10 cellular contexts compared by ENCODE assay signal in the genomic region with DNA sequence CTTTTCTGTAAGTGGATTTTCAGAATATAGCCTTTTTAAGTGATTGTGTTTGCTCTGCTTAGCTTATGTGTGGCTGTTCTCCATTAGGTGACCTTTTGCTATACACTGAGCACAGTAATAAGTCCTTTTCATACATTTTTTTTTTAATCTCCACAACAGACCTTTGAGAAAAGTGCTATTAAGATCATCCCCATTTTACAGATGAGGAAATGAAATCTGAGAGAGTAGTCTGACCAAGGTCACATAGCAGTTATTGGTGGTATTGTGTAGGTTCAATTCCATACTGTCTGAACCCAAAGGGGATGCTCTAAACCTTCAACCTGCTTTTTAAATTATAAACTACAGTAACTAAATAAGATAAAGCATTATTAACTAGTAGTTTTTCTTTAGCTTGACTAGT. TPM values are rescaled to one million over a fixed set of nuclear protein-coding genes. Genes with fewer than 3 reads are reported as not detected.
DNase-seq lines count a peak whose midpoint lies in the region; ATAC-seq, FAIRE-seq and TF ChIP-seq lines count a peak whose summit lies in the region.
"Had no signal": no experiment of that assay in that cellular context is flagged by ENCODE, and none has a peak within 500 bp of the region (broad histone marks: within the 10 kb centered on the region; RNA-seq: fewer than 3 reads in every experiment).

No MANE protein-coding gene starts in this region.

- no peak for DNase-seq in right cardiac atrium
- no peak for DNase-seq in cardiac septum (ENCODE audit: low spot score)
- DNase-seq in GM12878 (ENCODE audit: low read depth, low spot score) = no peak
- no peak for DNase-seq in mesendoderm
- no peak for DNase-seq in NCI-H2107 treated with DMSO at 0.1 percent for 48 hours (lab: John Stamatoyannopoulos, UW; ENCODE audit: unreplicated experiment)
- DNase-seq in NCI-H2081 (lab: John Stamatoyannopoulos, UW) = no peak
- DNase-seq: EL had no signal

- no peak overlapping the region for H2BK5ac ChIP-seq in mesendoderm (ENCODE audit: low read length)

- TF ChIP-seq POLR2A in GM12878 (IDR thresholded peaks at IDR 0.05; ENCODE audit: low read depth, low read length) = no peak

- H3K18ac ChIP-seq in mesendoderm (ENCODE audit: low read length) = no peak overlapping the region

- H3K27ac ChIP-seq in right cardiac atrium (ENCODE audit: low read length) (no peak overlapping the region), GM12878 (ENCODE audit: control insufficient read depth, insufficient read depth) (no peak overlapping the region), mesendoderm (ENCODE audit: low read depth, low read length) (no peak overlapping the region)

- H2BK15ac ChIP-seq in mesendoderm (replicated peaks; ENCODE audit: low read depth) = no peak overlapping the region

- H4K8ac ChIP-seq in mesendoderm (ENCODE audit: low read depth, low read length) = no peak overlapping the region

- no TSS peak for BruUV-seq in GM12878 (replicated peaks; lab: Mats Ljungman, UMichigan)

- in situ Hi-C loops in GM12878 (cut with MboI) = no loop called here

- no peak for FAIRE-seq in GM12878 (lab: Jason Lieb, UNC)

- no peak overlapping the region for H3K23ac ChIP-seq in mesendoderm (ENCODE audit: low read length)

- RAD21 ChIA-PET in GM12878 (lab: Charles Lee; ENCODE audit: unreplicated experiment) = interaction anchor here (0.8 kb wide), 1 partner anchor 354 kb away, joined by 3 read pairs; a partner anchor contains a TSS

- H3K4me3 ChIP-seq in right cardiac atrium (ENCODE audit: low read length) (peak overlapping the region; percentile 78), GM12878 (peak overlapping the region; percentile 90), mesendoderm (ENCODE audit: low read length) (no peak overlapping the region)

- no peak for TF ChIP-seq CTCF in GM12878 (IDR thresholded peaks at IDR 0.05 in 2 of 3, conservative IDR thresholded peaks at IDR 0.05 in 1 of 3; ENCODE audit: control insufficient read depth in 2 of 3, extremely low read depth in 1 of 3, insufficient read depth in 1 of 3, low read depth in 3 of 3, low read length in 3 of 3)

- no peak for TF ChIP-seq RAD21 in GM12878 (IDR thresholded peaks at IDR 0.05; ENCODE audit: insufficient read depth, low read depth, low read length)

- no peak overlapping the region for H2AFZ ChIP-seq in GM12878 (ENCODE audit: control insufficient read depth, low read depth, low read length)

- no peaks in the 10 kb centered on the region; a peak in 2 of 4 replicates for H3K36me3 ChIP-seq in GM12878 (ENCODE audit: control insufficient read depth in 2 of 2, insufficient read depth in 2 of 2, low read length in 1 of 2)
- H3K36me3 ChIP-seq in mesendoderm (ENCODE audit: control insufficient read depth, insufficient read depth, low read length) = no peaks in the 10 kb centered on the region

- H4K20me1 ChIP-seq in GM12878 (ENCODE audit: control insufficient read depth, insufficient read depth) = peaks cover 6% of the 10 kb centered on the region

- no peaks in the 10 kb centered on the region for H3K27me3 ChIP-seq in right cardiac atrium (ENCODE audit: control insufficient read depth, insufficient read depth)
- H3K27me3 ChIP-seq in GM12878 (replicated peaks in 1 of 2; ENCODE audit: control insufficient read depth in 2 of 2, insufficient read depth in 2 of 2, low read length in 1 of 2) = no peaks in the 10 kb centered on the region
- H3K27me3 ChIP-seq in mesendoderm (ENCODE audit: insufficient read depth, low read length, poor library complexity) = no peaks in the 10 kb centered on the region
- H3K27me3 ChIP-seq: foreskin keratinocyte had no signal

- no peak for ATAC-seq in right cardiac atrium
- no peak for ATAC-seq in GM12878
- no peak for ATAC-seq in GM19035 (IDR thresholded peaks at IDR 0.05; ENCODE audit: unreplicated experiment)
- no peak for ATAC-seq in HG03095 (IDR thresholded peaks at IDR 0.05; ENCODE audit: unreplicated experiment)
- ATAC-seq: foreskin keratinocyte had no signal

- no peak overlapping the region for H3K56ac ChIP-seq in mesendoderm (ENCODE audit: low read length)

- no peaks in the 10 kb centered on the region for H3K79me1 ChIP-seq in mesendoderm (ENCODE audit: low read length)

- H4K5ac ChIP-seq in mesendoderm (ENCODE audit: low read length) = no peak overlapping the region

- SMC1A ChIA-PET in GM12878 (lab: Charles Lee; ENCODE audit: uncharacterized antibody, unreplicated experiment) = interaction anchor here (0.6 to 4.6 kb wide), 8 partner anchors 13 to 1330 kb away, joined by 3 to 22 read pairs (median 5); no protein-coding TSS in a partner anchor

- H3K4me2 ChIP-seq in GM12878 (ENCODE audit: control insufficient read depth, insufficient read depth) = peak overlapping the region; percentile 84
- H3K4me2 ChIP-seq in mesendoderm (ENCODE audit: low read length) = peak overlapping the region; percentile 43

- no peak for TF ChIP-seq EP300 in GM12878 (IDR thresholded peaks at IDR 0.05; ENCODE audit: borderline replicate concordance in 1 of 2, control insufficient read depth in 1 of 2, low read depth in 2 of 2, low read length in 2 of 2)

- CTCF ChIA-PET in GM12878 (lab: Yijun Ruan, JAX) = interaction anchor here (1.0 to 3.7 kb wide), 4 partner anchors 7 to 229 kb away, joined by 3 to 23 read pairs (median 12); no protein-coding TSS in a partner anchor

- no peak overlapping the region for H2BK120ac ChIP-seq in mesendoderm (ENCODE audit: low read depth, low read length)

- POLR2A ChIA-PET in GM12878 (lab: Charles Lee) = interaction anchor here (0.9 kb wide), 1 partner anchor 13 kb away, joined by 3 read pairs; no protein-coding TSS in a partner anchor

- intact Hi-C loops in right cardiac atrium (cut with DNase I) (no loop called here), cardiac septum (cut with DNase I) (loop anchor here (10.0 kb wide), 1 partner anchor 172 kb away; a partner anchor contains a TSS), GM12878 (cut with micrococcal nuclease; ENCODE audit: unreplicated experiment) (loop anchor here (5.0 to 10.0 kb wide), 4 partner anchors 228 to 1412 kb away; a partner anchor contains a TSS)

- peak overlapping the region; percentile 98; the same call in 1 of the 2 replicates for H3K9ac ChIP-seq in GM12878 (ENCODE audit: control insufficient read depth, insufficient read depth, low read length)
- peak overlapping the region; percentile 82 for H3K9ac ChIP-seq in mesendoderm (ENCODE audit: low read length)

- H3K9me3 ChIP-seq in right cardiac atrium (ENCODE audit: control insufficient read depth, low read length) = no peaks in the 10 kb centered on the region
- no peaks in the 10 kb centered on the region for H3K9me3 ChIP-seq in GM12878 (replicated peaks; ENCODE audit: control insufficient read depth, insufficient read depth, low read length)

- H3K4ac ChIP-seq in mesendoderm (ENCODE audit: low read depth, low read length) = no peak overlapping the region

- no peak overlapping the region for H2AK5ac ChIP-seq in mesendoderm (ENCODE audit: low read length)

- H3K79me2 ChIP-seq in GM12878 (ENCODE audit: control insufficient read depth, insufficient read depth, low read length) = peaks cover 69% of the 10 kb centered on the region
- H3K79me2 ChIP-seq in mesendoderm (ENCODE audit: control insufficient read depth, insufficient read depth, low read length) = peaks cover 58% of the 10 kb centered on the region

- peaks cover 5% of the 10 kb centered on the region for H3K4me1 ChIP-seq in right cardiac atrium (ENCODE audit: control insufficient read depth, insufficient read depth, low read length)
- H3K4me1 ChIP-seq in GM12878 (ENCODE audit: control insufficient read depth, insufficient read depth, low read length) = no peaks in the 10 kb centered on the region; the same call in 1 of the 2 replicates
- peaks cover 2% of the 10 kb centered on the region for H3K4me1 ChIP-seq in mesendoderm (ENCODE audit: control insufficient read depth, low read depth, low read length)

TF ChIP-seq in GM12878, 131 proteins besides CTCF, POLR2A, EP300 and RAD21 (continues in another document):
- TF ChIP-seq GATAD2B (conservative IDR thresholded peaks at IDR 0.05; ENCODE audit: low read depth) (no peak), ZNF24 (IDR thresholded peaks at IDR 0.05) (no peak), LARP7 (IDR thresholded peaks at IDR 0.05) (no peak)
- TF ChIP-seq, protein P1, sequence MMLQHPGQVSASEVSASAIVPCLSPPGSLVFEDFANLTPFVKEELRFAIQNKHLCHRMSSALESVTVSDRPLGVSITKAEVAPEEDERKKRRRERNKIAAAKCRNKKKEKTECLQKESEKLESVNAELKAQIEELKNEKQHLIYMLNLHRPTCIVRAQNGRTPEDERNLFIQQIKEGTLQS (IDR thresholded peaks at IDR 0.05; ENCODE audit: borderline replicate concordance, extremely low read depth, low read depth, low read length) = no peak

RNA-seq across cellular contexts. Expression of a gene that starts 1.7 kb away (rescaled TPM):
- total RNA-seq in right cardiac atrium (10 to 100 TPM; 51.2 to 80.0 (median 65.7) TPM), cardiac septum (68.6 TPM), GM12878 (2014; rRNA removed) (72.6 and 72.9 TPM in 2 replicates), GM12878 (2014; rRNA removed; fragmentation: Illumina TruSeq; extraction: Trizol) (73.3 and 81.9 TPM in 2 replicates), GM12878 (2021) (180 and 182 TPM in 2 replicates)
- polyA plus RNA-seq in right cardiac atrium (20.2 TPM), GM12878 (2011; rRNA removed) (88.9 and 95.8 TPM in 2 replicates), GM12878 (2014; fragmentation: Illumina TruSeq; extraction: Trizol) (152 and 182 TPM in 2 replicates), GM12878 (2014; fragmentation: Nextera tagmentation; extraction: Ambion mirVana) (10 to 100 TPM; 53.4 to 74.2 TPM), GM12878 (2014; rRNA removed) (80.2 and 87.9 TPM in 2 replicates), GM12878 (2016; fragmentation: Nextera tagmentation; extraction: Ambion mirVana) (100 to 1,000 TPM; 122 to 128 TPM)
- total RNA-seq in GM12878 (2013; cell fraction: nucleolus; rRNA removed) = 179 and 193 TPM in 2 replicates
- 71.5 TPM for polyA plus RNA-seq in GM12878 (2011; ENCODE audit: low read depth)
- 99.8 and 140 TPM in 2 replicates for polyA plus RNA-seq in GM12878 (2011; cell fraction: cytosol; rRNA removed)
- 70.7 and 80.7 TPM in 2 replicates for polyA plus RNA-seq in GM12878 (2011; cell fraction: nucleus; rRNA removed)
- polyA plus RNA-seq in GM12878 (2012) = 74.9 and 86.2 TPM in 2 replicates
- polyA minus RNA-seq in GM12878 (2011; rRNA and poly(A)+ RNA removed) = 110 and 111 TPM in 2 replicates
- 61.1 and 93.8 TPM in 2 replicates for polyA minus RNA-seq in GM12878 (2011; cell fraction: cytosol; rRNA and poly(A)+ RNA removed)
- polyA minus RNA-seq in GM12878 (2011; cell fraction: nucleus; rRNA and poly(A)+ RNA removed) = 38.9 and 64.9 TPM in 2 replicates
- 117 TPM for polyA plus RNA-seq in mesendoderm (2013, experiment 1 of 2)
- 113 TPM for polyA plus RNA-seq in mesendoderm (2013, experiment 2 of 2)

Comparison
In these comparisons a context has a peak if more than half of its experiments do, and no peak if none do; other contexts are left out.
1. intact Hi-C loops: an anchor here in cardiac septum (10.0 kb wide) and GM12878 (5.0 to 10.0 kb wide); none called in right cardiac atrium.